Comparison of ENCODE assay signal across 11 cellular contexts in the genomic region with DNA sequence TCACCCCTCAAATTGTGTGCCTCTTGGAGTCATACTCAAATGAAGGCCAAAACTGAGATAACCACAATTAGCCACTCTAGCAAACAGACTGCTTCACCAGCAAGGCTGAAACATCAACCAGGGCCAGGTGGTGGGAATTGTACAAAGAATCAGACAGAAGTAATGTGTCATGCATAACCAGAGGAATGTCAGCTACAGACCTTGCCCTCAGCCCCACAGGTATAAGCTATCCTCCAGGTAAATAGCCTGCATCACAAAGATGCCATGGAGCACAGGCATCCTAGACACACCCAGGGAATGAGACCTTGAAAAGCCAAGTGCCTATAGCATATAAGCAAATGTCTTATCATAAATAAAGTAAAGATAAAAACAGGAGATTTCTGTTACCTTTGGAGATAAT.
"Had no signal": no experiment of that assay in that cellular context is flagged by ENCODE, and none has a peak within 500 bp of the region (broad histone marks: within the 10 kb centered on the region; RNA-seq: fewer than 3 reads in every experiment).

No MANE protein-coding gene starts in this region.

- H2AFZ ChIP-seq: GM23248, GM23338 had no signal

- H3K4me3 ChIP-seq: GM23248, GM23338, HAP-1 had no signal

- H3K27ac ChIP-seq: GM23248 had no signal

- DNase-seq: GM23248, GOT3, H7, H9, HCEC 1CT, HFFc6 had no signal

- H3K27ac Mint-ChIP-seq: GM23338, H9, HFFc6 had no signal

- H3K36me3 ChIP-seq: HAP-1 had no signal

- ATAC-seq: GM23338, HCT116 had no signal

- H3K9me3 ChIP-seq: HAP-1 had no signal

- H3K9ac ChIP-seq: GM23248 had no signal

- H3K4me1 ChIP-seq: HAP-1 had no signal

- FAIRE-seq: H1, H54 had no signal

- H3K4me3 Mint-ChIP-seq: GM23338, H9, HFFc6 had no signal

- H3K4me2 ChIP-seq: GM23338 had no signal
